In genomic region chr2:131580187-131580586, GRCh38 we compare ENCODE assay signal across 1 cellular context.
TF ChIP-seq lines count a peak whose summit lies in the region.

No MANE protein-coding gene starts in this region.

TF ChIP-seq in GM23338, 12 proteins besides CTCF, POLR2A, EP300 and RAD21 (continued from another document):
- TF ChIP-seq, protein P1, sequence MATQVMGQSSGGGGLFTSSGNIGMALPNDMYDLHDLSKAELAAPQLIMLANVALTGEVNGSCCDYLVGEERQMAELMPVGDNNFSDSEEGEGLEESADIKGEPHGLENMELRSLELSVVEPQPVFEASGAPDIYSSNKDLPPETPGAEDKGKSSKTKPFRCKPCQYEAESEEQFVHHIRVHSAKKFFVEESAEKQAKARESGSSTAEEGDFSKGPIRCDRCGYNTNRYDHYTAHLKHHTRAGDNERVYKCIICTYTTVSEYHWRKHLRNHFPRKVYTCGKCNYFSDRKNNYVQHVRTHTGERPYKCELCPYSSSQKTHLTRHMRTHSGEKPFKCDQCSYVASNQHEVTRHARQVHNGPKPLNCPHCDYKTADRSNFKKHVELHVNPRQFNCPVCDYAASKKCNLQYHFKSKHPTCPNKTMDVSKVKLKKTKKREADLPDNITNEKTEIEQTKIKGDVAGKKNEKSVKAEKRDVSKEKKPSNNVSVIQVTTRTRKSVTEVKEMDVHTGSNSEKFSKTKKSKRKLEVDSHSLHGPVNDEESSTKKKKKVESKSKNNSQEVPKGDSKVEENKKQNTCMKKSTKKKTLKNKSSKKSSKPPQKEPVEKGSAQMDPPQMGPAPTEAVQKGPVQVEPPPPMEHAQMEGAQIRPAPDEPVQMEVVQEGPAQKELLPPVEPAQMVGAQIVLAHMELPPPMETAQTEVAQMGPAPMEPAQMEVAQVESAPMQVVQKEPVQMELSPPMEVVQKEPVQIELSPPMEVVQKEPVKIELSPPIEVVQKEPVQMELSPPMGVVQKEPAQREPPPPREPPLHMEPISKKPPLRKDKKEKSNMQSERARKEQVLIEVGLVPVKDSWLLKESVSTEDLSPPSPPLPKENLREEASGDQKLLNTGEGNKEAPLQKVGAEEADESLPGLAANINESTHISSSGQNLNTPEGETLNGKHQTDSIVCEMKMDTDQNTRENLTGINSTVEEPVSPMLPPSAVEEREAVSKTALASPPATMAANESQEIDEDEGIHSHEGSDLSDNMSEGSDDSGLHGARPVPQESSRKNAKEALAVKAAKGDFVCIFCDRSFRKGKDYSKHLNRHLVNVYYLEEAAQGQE (IDR thresholded peaks at IDR 0.05; ENCODE audit: unreplicated experiment): no peak
- TF ChIP-seq ZNF331 (CRISPR knock-in tag; IDR thresholded peaks at IDR 0.05; ENCODE audit: low read depth) (no peak), ZNF114 (CRISPR knock-in tag; IDR thresholded peaks at IDR 0.05) (no peak), STAT1 (IDR thresholded peaks at IDR 0.05; ENCODE audit: unreplicated experiment) (no peak), EZH2 (IDR thresholded peaks at IDR 0.05; ENCODE audit: low read depth, unreplicated experiment) (no peak), CREB1 (CRISPR knock-in tag; IDR thresholded peaks at IDR 0.05; ENCODE audit: low read depth) (no peak), JUNB (IDR thresholded peaks at IDR 0.05; ENCODE audit: unreplicated experiment) (no peak)
- TF ChIP-seq, protein P2, sequence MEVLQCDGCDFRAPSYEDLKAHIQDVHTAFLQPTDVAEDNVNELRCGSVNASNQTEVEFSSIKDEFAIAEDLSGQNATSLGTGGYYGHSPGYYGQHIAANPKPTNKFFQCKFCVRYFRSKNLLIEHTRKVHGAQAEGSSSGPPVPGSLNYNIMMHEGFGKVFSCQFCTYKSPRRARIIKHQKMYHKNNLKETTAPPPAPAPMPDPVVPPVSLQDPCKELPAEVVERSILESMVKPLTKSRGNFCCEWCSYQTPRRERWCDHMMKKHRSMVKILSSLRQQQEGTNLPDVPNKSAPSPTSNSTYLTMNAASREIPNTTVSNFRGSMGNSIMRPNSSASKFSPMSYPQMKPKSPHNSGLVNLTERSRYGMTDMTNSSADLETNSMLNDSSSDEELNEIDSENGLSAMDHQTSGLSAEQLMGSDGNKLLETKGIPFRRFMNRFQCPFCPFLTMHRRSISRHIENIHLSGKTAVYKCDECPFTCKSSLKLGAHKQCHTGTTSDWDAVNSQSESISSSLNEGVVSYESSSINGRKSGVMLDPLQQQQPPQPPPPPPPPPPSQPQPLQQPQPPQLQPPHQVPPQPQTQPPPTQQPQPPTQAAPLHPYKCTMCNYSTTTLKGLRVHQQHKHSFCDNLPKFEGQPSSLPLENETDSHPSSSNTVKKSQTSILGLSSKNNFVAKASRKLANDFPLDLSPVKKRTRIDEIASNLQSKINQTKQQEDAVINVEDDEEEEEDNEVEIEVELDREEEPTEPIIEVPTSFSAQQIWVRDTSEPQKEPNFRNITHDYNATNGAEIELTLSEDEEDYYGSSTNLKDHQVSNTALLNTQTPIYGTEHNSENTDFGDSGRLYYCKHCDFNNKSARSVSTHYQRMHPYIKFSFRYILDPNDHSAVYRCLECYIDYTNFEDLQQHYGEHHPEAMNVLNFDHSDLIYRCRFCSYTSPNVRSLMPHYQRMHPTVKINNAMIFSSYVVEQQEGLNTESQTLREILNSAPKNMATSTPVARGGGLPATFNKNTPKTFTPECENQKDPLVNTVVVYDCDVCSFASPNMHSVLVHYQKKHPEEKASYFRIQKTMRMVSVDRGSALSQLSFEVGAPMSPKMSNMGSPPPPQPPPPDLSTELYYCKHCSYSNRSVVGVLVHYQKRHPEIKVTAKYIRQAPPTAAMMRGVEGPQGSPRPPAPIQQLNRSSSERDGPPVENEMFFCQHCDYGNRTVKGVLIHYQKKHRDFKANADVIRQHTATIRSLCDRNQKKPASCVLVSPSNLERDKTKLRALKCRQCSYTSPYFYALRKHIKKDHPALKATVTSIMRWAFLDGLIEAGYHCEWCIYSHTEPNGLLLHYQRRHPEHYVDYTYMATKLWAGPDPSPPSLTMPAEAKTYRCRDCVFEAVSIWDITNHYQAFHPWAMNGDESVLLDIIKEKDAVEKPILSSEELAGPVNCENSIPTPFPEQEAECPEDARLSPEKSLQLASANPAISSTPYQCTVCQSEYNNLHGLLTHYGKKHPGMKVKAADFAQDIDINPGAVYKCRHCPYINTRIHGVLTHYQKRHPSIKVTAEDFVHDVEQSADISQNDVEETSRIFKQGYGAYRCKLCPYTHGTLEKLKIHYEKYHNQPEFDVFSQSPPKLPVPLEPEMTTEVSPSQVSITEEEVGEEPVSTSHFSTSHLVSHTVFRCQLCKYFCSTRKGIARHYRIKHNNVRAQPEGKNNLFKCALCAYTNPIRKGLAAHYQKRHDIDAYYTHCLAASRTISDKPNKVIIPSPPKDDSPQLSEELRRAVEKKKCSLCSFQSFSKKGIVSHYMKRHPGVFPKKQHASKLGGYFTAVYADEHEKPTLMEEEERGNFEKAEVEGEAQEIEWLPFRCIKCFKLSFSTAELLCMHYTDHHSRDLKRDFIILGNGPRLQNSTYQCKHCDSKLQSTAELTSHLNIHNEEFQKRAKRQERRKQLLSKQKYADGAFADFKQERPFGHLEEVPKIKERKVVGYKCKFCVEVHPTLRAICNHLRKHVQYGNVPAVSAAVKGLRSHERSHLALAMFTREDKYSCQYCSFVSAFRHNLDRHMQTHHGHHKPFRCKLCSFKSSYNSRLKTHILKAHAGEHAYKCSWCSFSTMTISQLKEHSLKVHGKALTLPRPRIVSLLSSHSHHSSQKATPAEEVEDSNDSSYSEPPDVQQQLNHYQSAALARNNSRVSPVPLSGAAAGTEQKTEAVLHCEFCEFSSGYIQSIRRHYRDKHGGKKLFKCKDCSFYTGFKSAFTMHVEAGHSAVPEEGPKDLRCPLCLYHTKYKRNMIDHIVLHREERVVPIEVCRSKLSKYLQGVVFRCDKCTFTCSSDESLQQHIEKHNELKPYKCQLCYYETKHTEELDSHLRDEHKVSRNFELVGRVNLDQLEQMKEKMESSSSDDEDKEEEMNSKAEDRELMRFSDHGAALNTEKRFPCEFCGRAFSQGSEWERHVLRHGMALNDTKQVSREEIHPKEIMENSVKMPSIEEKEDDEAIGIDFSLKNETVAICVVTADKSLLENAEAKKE (CRISPR knock-in tag; IDR thresholded peaks at IDR 0.05): no peak
